In genomic region chr22:17576475-17576874, GRCh38 we compare ENCODE assay signal across 11 cellular contexts. TPM values are rescaled to one million over a fixed set of nuclear protein-coding genes. Genes with fewer than 3 reads are reported as not detected.
A peak's percentile ranks its signal among the peaks of the same experiment; 100 is the strongest.
DNase-seq lines count a peak whose midpoint lies in the region; ATAC-seq, FAIRE-seq and TF ChIP-seq lines count a peak whose summit lies in the region.
"Had no signal": no experiment of that assay in that cellular context is flagged by ENCODE, and none has a peak within 500 bp of the region (broad histone marks: within the 10 kb centered on the region; RNA-seq: fewer than 3 reads in every experiment).

No MANE protein-coding gene starts in this region.

- H3K4me3 ChIP-seq in HUES64 (ENCODE audit: low read length): no peak overlapping the region
- H3K4me3 ChIP-seq in bronchial epithelial cell (ENCODE audit: low read depth, low read length): no peak overlapping the region
- H3K4me3 ChIP-seq in mesodermal cell (ENCODE audit: extremely low read depth, insufficient read depth, low read length, poor library complexity, severe bottlenecking): no peak overlapping the region
- no peak overlapping the region for H3K4me3 ChIP-seq in prostate gland

- POLR2A ChIA-PET in T-cell (lab: Charles Lee): no interaction called here

- H3K27ac ChIP-seq in HUES64 (ENCODE audit: low read depth, low read length) (peak overlapping the region; percentile 47), mesodermal cell (ENCODE audit: low read depth, low read length, severe bottlenecking) (peak overlapping the region; percentile 59), prostate gland (no peak overlapping the region)
- H3K27ac ChIP-seq: parathyroid adenoma had no signal

- no peaks in the 10 kb centered on the region for H3K36me3 ChIP-seq in HUES64 (ENCODE audit: insufficient read depth, low read length)
- no peaks in the 10 kb centered on the region for H3K36me3 ChIP-seq in bronchial epithelial cell (ENCODE audit: control insufficient read depth, insufficient read depth, low read length)
- no peaks in the 10 kb centered on the region for H3K36me3 ChIP-seq in mesodermal cell (ENCODE audit: control insufficient read depth, insufficient read depth, low read length)
- no peaks in the 10 kb centered on the region for H3K36me3 ChIP-seq in prostate gland

- peak overlapping the region; percentile 15; the same call in 1 of the 2 replicates for H3K9ac ChIP-seq in HUES64 (ENCODE audit: low read depth, low read length)
- H3K9ac ChIP-seq: parathyroid adenoma had no signal

- TF ChIP-seq CTCF in bronchial epithelial cell (IDR thresholded peaks at IDR 0.05; ENCODE audit: insufficient read depth, low read length, severe bottlenecking): no peak
- no peak for TF ChIP-seq CTCF in prostate gland (IDR thresholded peaks at IDR 0.05)

- FAIRE-seq in bronchial epithelial cell (lab: Jason Lieb, UNC): peak; percentile 99

- no peaks in the 10 kb centered on the region for H3K9me3 Mint-ChIP-seq in T-cell
- H3K9me3 Mint-ChIP-seq: activated T-helper 1 cell treated with anti-CD3 and anti-CD28 coated beads, Interleukin-12 subunit alpha, Interleukin-12 subunit beta, Interleukin-2, Interleukin-4 antibody, amounts not matched to agents 30 ng/mL and 10 ng/mL and 1 ng/mL, durations not matched to agents 14 hours and 24 hours and 36 hours; stimulated activated naive B cell treated with anti-CD40 and anti-IgM and Interleukin-4, amounts not matched to agents 10 μg/mL and 1 μg/mL and 100 μg/mL, for 72 hours had no signal

- H3K27me3 ChIP-seq in HUES64 (ENCODE audit: insufficient read depth, low read length): no peaks in the 10 kb centered on the region
- H3K27me3 ChIP-seq in bronchial epithelial cell (ENCODE audit: control insufficient read depth, insufficient read depth, low read length): no peaks in the 10 kb centered on the region
- no peaks in the 10 kb centered on the region for H3K27me3 ChIP-seq in prostate gland (replicated peaks; ENCODE audit: insufficient read depth)

- no peaks in the 10 kb centered on the region for H3K36me3 Mint-ChIP-seq in T-cell
- H3K36me3 Mint-ChIP-seq: stimulated activated naive B cell treated with anti-CD40 and anti-IgM and Interleukin-4, amounts not matched to agents 10 μg/mL and 1 μg/mL and 100 μg/mL, for 72 hours had no signal

- DNase-seq in Daoy (ENCODE audit: low read depth): peak; percentile 98
- DNase-seq in bronchial epithelial cell (ENCODE audit: low read depth): peak; percentile 100
- no peak for DNase-seq in T-cell
- no peak for DNase-seq in NCI-H2171 treated with DMSO at 0.1 percent for 48 hours (lab: John Stamatoyannopoulos, UW)
- DNase-seq in prostate gland (ENCODE audit: low spot score): no peak
- DNase-seq: stimulated activated naive B cell treated with anti-CD40 and anti-IgM and Interleukin-4, amounts not matched to agents 10 μg/mL and 1 μg/mL and 100 μg/mL, for 72 hours had no signal

- WGBS in HUES64: 68% methylated on average over 6 of the region's 6 CpGs
- WGBS in mesodermal cell (ENCODE audit: insufficient coverage in 2 of 2), 2 experiments: 72 to 88% methylated on average over 5 to 6 of the region's 6 CpGs
- WGBS in prostate gland: 69% methylated on average over 6 of the region's 6 CpGs

- TF ChIP-seq POLR2A in prostate gland (IDR thresholded peaks at IDR 0.05): no peak

- no peak overlapping the region for H3K27ac Mint-ChIP-seq in T-cell
- H3K27ac Mint-ChIP-seq: activated T-helper 1 cell treated with anti-CD3 and anti-CD28 coated beads, Interleukin-12 subunit alpha, Interleukin-12 subunit beta, Interleukin-2, Interleukin-4 antibody, amounts not matched to agents 30 ng/mL and 10 ng/mL and 1 ng/mL, durations not matched to agents 14 hours and 24 hours and 36 hours; stimulated activated naive B cell treated with anti-CD40 and anti-IgM and Interleukin-4, amounts not matched to agents 10 μg/mL and 1 μg/mL and 100 μg/mL, for 72 hours had no signal

- H3K27me3 Mint-ChIP-seq in T-cell: peaks cover 0 to 5% of the 10 kb centered on the region in 2 donors

- intact Hi-C loops in prostate gland (cut with DNase I): loop anchor here (10.0 kb wide), 1 partner anchor 48 kb away; the partner anchor contains the start of gene ATP6V1E1

- no peaks in the 10 kb centered on the region for H3K4me1 Mint-ChIP-seq in T-cell
- H3K4me1 Mint-ChIP-seq: stimulated activated naive B cell treated with anti-CD40 and anti-IgM and Interleukin-4, amounts not matched to agents 10 μg/mL and 1 μg/mL and 100 μg/mL, for 72 hours had no signal

- CTCF ChIA-PET in T-cell (lab: Charles Lee): no interaction called here

- no peaks in the 10 kb centered on the region for H3K9me3 ChIP-seq in HUES64 (ENCODE audit: insufficient read depth, low read depth, low read length)
- H3K9me3 ChIP-seq in mesodermal cell (ENCODE audit: control insufficient read depth, low read length): no peaks in the 10 kb centered on the region
- no peaks in the 10 kb centered on the region for H3K9me3 ChIP-seq in prostate gland

- H3K4me3 Mint-ChIP-seq in T-cell: no peak overlapping the region
- H3K4me3 Mint-ChIP-seq: activated T-helper 1 cell treated with anti-CD3 and anti-CD28 coated beads, Interleukin-12 subunit alpha, Interleukin-12 subunit beta, Interleukin-2, Interleukin-4 antibody, amounts not matched to agents 30 ng/mL and 10 ng/mL and 1 ng/mL, durations not matched to agents 14 hours and 24 hours and 36 hours; stimulated activated naive B cell treated with anti-CD40 and anti-IgM and Interleukin-4, amounts not matched to agents 10 μg/mL and 1 μg/mL and 100 μg/mL, for 72 hours had no signal

- peaks cover 8% of the 10 kb centered on the region; the same call in 1 of the 2 replicates for H3K4me1 ChIP-seq in HUES64 (ENCODE audit: insufficient read depth, low read length)
- peaks cover 9% of the 10 kb centered on the region for H3K4me1 ChIP-seq in mesodermal cell (ENCODE audit: control insufficient read depth, insufficient read depth, low read length, poor library complexity, severe bottlenecking)
- no peaks in the 10 kb centered on the region for H3K4me1 ChIP-seq in prostate gland (replicated peaks)
- H3K4me1 ChIP-seq: parathyroid adenoma had no signal

- ATAC-seq in T-cell (replicated peaks in 1 of 4) (no peak), HG03457 (IDR thresholded peaks at IDR 0.05; ENCODE audit: unreplicated experiment) (no peak)

RNA-seq across cellular contexts. Expression of gene SLC25A18, which starts 13.2 kb away (rescaled TPM):
- 1.3 and 1.5 TPM in 2 replicates for total RNA-seq in Daoy (2014; rRNA removed; shearing (Covaris generic))
- 1.3 TPM for polyA plus RNA-seq in HUES64 (2013, experiment 1 of 2)
- polyA plus RNA-seq in HUES64 (2013, experiment 2 of 2): 1.2 TPM
- not detected in 2 replicates for total RNA-seq in bronchial epithelial cell
- polyA plus RNA-seq in mesodermal cell (2013, experiment 1 of 2): 0.66 TPM
- 0.25 TPM for polyA plus RNA-seq in mesodermal cell (2013, experiment 2 of 2)
- total RNA-seq in T-cell: not detected
- 10 to 100 TPM in 1 of 2 donors, 1 to 10 TPM in 1; 9.0 to 10.6 TPM for total RNA-seq in prostate gland
- total RNA-seq: activated T-helper 1 cell treated with anti-CD3 and anti-CD28 coated beads, Interleukin-12 subunit alpha, Interleukin-12 subunit beta, Interleukin-2, Interleukin-4 antibody, amounts not matched to agents 30 ng/mL and 10 ng/mL and 1 ng/mL, durations not matched to agents 14 hours and 24 hours and 36 hours had no signal

RNA-seq across cellular contexts. Expression of gene ATP6V1E1, which starts 52.1 kb away (rescaled TPM):
- 123 and 124 TPM in 2 replicates for total RNA-seq in Daoy (2014; rRNA removed; shearing (Covaris generic))
- 78.4 TPM for polyA plus RNA-seq in HUES64 (2013, experiment 1 of 2)
- polyA plus RNA-seq in HUES64 (2013, experiment 2 of 2): 85.1 TPM
- total RNA-seq in bronchial epithelial cell: 119 and 146 TPM in 2 replicates
- 128 TPM for polyA plus RNA-seq in mesodermal cell (2013, experiment 1 of 2)
- 126 TPM for polyA plus RNA-seq in mesodermal cell (2013, experiment 2 of 2)
- 10 to 100 TPM; 58.1 to 73.7 (median 70.8) TPM for total RNA-seq in T-cell
- 100 to 1,000 TPM; 101 to 150 TPM for total RNA-seq in prostate gland

Comparison
In these comparisons a context has a peak if more than half of its experiments do, and no peak if none do; other contexts are left out.
1. DNase-seq: peak in Daoy (single experiment) and bronchial epithelial cell (single experiment); none in T-cell (0 of 34), NCI-H2171 treated with DMSO at 0.1 percent for 48 hours (single experiment) and prostate gland (single experiment).
2. H3K27ac ChIP-seq: peak in HUES64 (single experiment) and mesodermal cell (single experiment); none in prostate gland (0 of 2).